ENCODE assay signal across 20 cellular contexts in genomic region chr4:128661529-128661928, GRCh38.
A peak's percentile ranks its signal among the peaks of the same experiment; 100 is the strongest.
DNase-seq lines count a peak whose midpoint lies in the region; ATAC-seq and TF ChIP-seq lines count a peak whose summit lies in the region.
"Had no signal": no experiment of that assay in that cellular context is flagged by ENCODE, and none has a peak within 500 bp of the region (broad histone marks: within the 10 kb centered on the region; RNA-seq: fewer than 3 reads in every experiment).

No MANE protein-coding gene starts in this region.

- H3K27ac ChIP-seq in C4-2B (peak overlapping the region; percentile 38; the same call in 1 of the 2 replicates), ascending aorta (peak overlapping the region; percentile 81 to 86), gastrocnemius medialis (peak overlapping the region; percentile 51 to 78 (median 70))

- no peak overlapping the region for H3K4me3 Mint-ChIP-seq in activated T-cell treated with anti-CD3 and anti-CD28 coated beads, Interleukin-2, amount 50 U/mL, for 4 hours
- H3K4me3 Mint-ChIP-seq: activated CD4-positive, alpha-beta memory T cell treated with anti-CD3 and anti-CD28 coated beads for 36 hours; activated naive CD8-positive, alpha-beta T cell treated with anti-CD3 and anti-CD28 coated beads, Interleukin-2, amount 10 ng/mL, durations not matched to agents 7 days and 5 days; activated T-cell treated with anti-CD3 and anti-CD28 coated beads, Interleukin-2, amount 50 U/mL, for 24 hours; CD8-positive, alpha-beta memory T cell; HFFc6 had no signal

- ATAC-seq in gastrocnemius medialis (no peak), HG03108 (IDR thresholded peaks at IDR 0.05; ENCODE audit: unreplicated experiment) (no peak), GM18498 (IDR thresholded peaks at IDR 0.05; ENCODE audit: unreplicated experiment) (no peak), GM18861 (IDR thresholded peaks at IDR 0.05; ENCODE audit: unreplicated experiment) (no peak)
- ATAC-seq in activated T-cell treated with anti-CD3 and anti-CD28 coated beads, Interleukin-2, amount 50 U/mL, for 4 hours: no peak
- ATAC-seq: HepG2 had no signal

- intact Hi-C loops in ascending aorta (cut with DNase I) (loop anchor here (5.0 kb wide), 1 partner anchor 89 kb away; no protein-coding TSS in a partner anchor), gastrocnemius medialis (cut with DNase I; ENCODE audit: low total_unique reads) (no loop called here)

- peaks cover 9% of the 10 kb centered on the region for H3K4me1 Mint-ChIP-seq in activated T-cell treated with anti-CD3 and anti-CD28 coated beads, Interleukin-2, amount 50 U/mL, for 4 hours (ENCODE audit: low read depth)

- DNase-seq in ascending aorta (ENCODE audit: low spot score in 2 of 2): no peak
- DNase-seq in left kidney (ENCODE audit: low read depth, low spot score): peak; percentile 12
- DNase-seq in gastrocnemius medialis: no peak
- no peak for DNase-seq in activated T-cell treated with anti-CD3 and anti-CD28 coated beads, Interleukin-2, amount 50 U/mL, for 4 hours
- DNase-seq: activated CD4-positive, alpha-beta memory T cell treated with anti-CD3 and anti-CD28 coated beads for 36 hours; activated naive CD8-positive, alpha-beta T cell treated with anti-CD3 and anti-CD28 coated beads, Interleukin-2, amount 10 ng/mL, durations not matched to agents 7 days and 5 days; activated T-cell treated with anti-CD3 and anti-CD28 coated beads, Interleukin-2, amount 50 U/mL, for 24 hours; caudate nucleus; CD8-positive, alpha-beta memory T cell; effector CD4-positive, alpha-beta T cell; HFFc6; MM.1S; NCI-H187; NCI-H446; posterior cingulate gyrus had no signal

- no peaks in the 10 kb centered on the region for H3K36me3 Mint-ChIP-seq in activated T-cell treated with anti-CD3 and anti-CD28 coated beads, Interleukin-2, amount 50 U/mL, for 4 hours (ENCODE audit: insufficient read depth)
- H3K36me3 Mint-ChIP-seq: activated CD4-positive, alpha-beta memory T cell treated with anti-CD3 and anti-CD28 coated beads for 36 hours; activated naive CD8-positive, alpha-beta T cell treated with anti-CD3 and anti-CD28 coated beads, Interleukin-2, amount 10 ng/mL, durations not matched to agents 7 days and 5 days; CD8-positive, alpha-beta memory T cell had no signal

- H3K4me1 ChIP-seq in ascending aorta (peaks cover 3 to 39% of the 10 kb centered on the region in 2 donors), gastrocnemius medialis (peaks cover 12 to 25% of the 10 kb centered on the region in 2 donors)

- H3K9me3 ChIP-seq in ascending aorta (no peaks in the 10 kb centered on the region), gastrocnemius medialis (no peaks in the 10 kb centered on the region)

- no peak for TF ChIP-seq POLR2A in gastrocnemius medialis (IDR thresholded peaks at IDR 0.05)

- H3K27me3 Mint-ChIP-seq in activated T-cell treated with anti-CD3 and anti-CD28 coated beads, Interleukin-2, amount 50 U/mL, for 4 hours (ENCODE audit: low read depth): no peaks in the 10 kb centered on the region
- H3K27me3 Mint-ChIP-seq: activated CD4-positive, alpha-beta memory T cell treated with anti-CD3 and anti-CD28 coated beads for 36 hours; activated T-cell treated with anti-CD3 and anti-CD28 coated beads, Interleukin-2, amount 50 U/mL, for 24 hours had no signal

- no peaks in the 10 kb centered on the region for H3K36me3 ChIP-seq in ascending aorta
- H3K36me3 ChIP-seq in gastrocnemius medialis: no peaks in the 10 kb centered on the region

- in situ Hi-C loops in gastrocnemius medialis (cut with MboI; ENCODE audit: low sequenced_read_pairs in 4 of 4): loop anchor here in 1 of 4 donors (10.0 kb wide), 1 partner anchor 87 kb away; no protein-coding TSS in a partner anchor

- no peaks in the 10 kb centered on the region for H3K9me3 Mint-ChIP-seq in activated T-cell treated with anti-CD3 and anti-CD28 coated beads, Interleukin-2, amount 50 U/mL, for 4 hours
- H3K9me3 Mint-ChIP-seq: activated CD4-positive, alpha-beta memory T cell treated with anti-CD3 and anti-CD28 coated beads for 36 hours; activated naive CD8-positive, alpha-beta T cell treated with anti-CD3 and anti-CD28 coated beads, Interleukin-2, amount 10 ng/mL, durations not matched to agents 7 days and 5 days; activated T-cell treated with anti-CD3 and anti-CD28 coated beads, Interleukin-2, amount 50 U/mL, for 24 hours; CD8-positive, alpha-beta memory T cell; HFFc6 had no signal

- TF ChIP-seq CTCF in C4-2B (conservative IDR thresholded peaks at IDR 0.05): no peak
- TF ChIP-seq CTCF in ascending aorta (IDR thresholded peaks at IDR 0.05): no peak
- no peak for TF ChIP-seq CTCF in gastrocnemius medialis (IDR thresholded peaks at IDR 0.05 in 4 of 5, conservative IDR thresholded peaks at IDR 0.05 in 1 of 5)

- H3K27me3 ChIP-seq in ascending aorta: no peaks in the 10 kb centered on the region
- no peaks in the 10 kb centered on the region for H3K27me3 ChIP-seq in gastrocnemius medialis

- H3K4me3 ChIP-seq in ascending aorta (no peak overlapping the region), gastrocnemius medialis (no peak overlapping the region)
